Comparison of ENCODE assay signal across 8 cellular contexts in the genomic region with DNA sequence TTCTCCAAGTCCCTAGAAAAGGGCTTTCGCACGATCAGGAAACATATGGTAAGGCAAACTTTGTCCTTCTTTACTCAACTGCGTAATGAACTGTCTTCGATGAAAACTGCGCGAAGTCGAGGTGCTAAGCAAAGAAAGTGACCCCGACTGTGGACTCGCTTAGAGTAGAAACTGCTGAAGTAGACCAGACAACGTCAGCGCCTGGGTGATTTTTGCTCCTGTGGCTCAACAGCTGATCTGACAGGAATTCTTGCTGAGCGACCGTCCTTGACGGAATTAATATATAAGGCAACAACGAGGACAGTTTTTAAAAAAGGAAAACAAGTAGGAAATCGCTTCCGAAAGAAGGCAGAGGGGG. TPM values are rescaled to one million over a fixed set of nuclear protein-coding genes. Genes with fewer than 3 reads are reported as not detected.
DNase-seq lines count a peak whose midpoint lies in the region; ATAC-seq, FAIRE-seq and TF ChIP-seq lines count a peak whose summit lies in the region.

No MANE protein-coding gene starts in this region.

- peak; percentile 62 for FAIRE-seq in RCC 7860 (lab: Jason Lieb, UNC)
- FAIRE-seq in small intestine (lab: Jason Lieb, UNC) = no peak

- peaks cover 3 to 7% of the 10 kb centered on the region in 2 donors for H3K36me3 ChIP-seq in small intestine (ENCODE audit: control insufficient read depth in 2 of 2, insufficient read depth in 2 of 2, low read length in 2 of 2)

- WGBS in small intestine, 3 donors = 0 to 1% (median 0%) methylated on average over 17 of the region's 17 CpGs

- no peaks in the 10 kb centered on the region for H3K9me3 ChIP-seq in small intestine (ENCODE audit: control insufficient read depth, low read depth)

- peak overlapping the region; percentile 94 to 95 for H3K4me3 ChIP-seq in small intestine (ENCODE audit: low read depth in 1 of 2, low read length in 2 of 2)

- H3K27me3 Mint-ChIP-seq in central memory CD8-positive, alpha-beta T cell = no peaks in the 10 kb centered on the region

- H3K27me3 ChIP-seq in small intestine (ENCODE audit: control insufficient read depth in 2 of 2, insufficient read depth in 2 of 2, low read length in 2 of 2) = no peaks in the 10 kb centered on the region

- peak overlapping the region; percentile 92 for H3K27ac Mint-ChIP-seq in central memory CD8-positive, alpha-beta T cell (ENCODE audit: low read depth)

- H3K4me1 ChIP-seq in small intestine (ENCODE audit: control insufficient read depth in 2 of 2, insufficient read depth in 1 of 2, low read depth in 1 of 2, low read length in 1 of 2) = peaks cover 0 to 2% of the 10 kb centered on the region in 2 donors

- H3K4me1 Mint-ChIP-seq in central memory CD8-positive, alpha-beta T cell = peaks cover 7% of the 10 kb centered on the region

- TF ChIP-seq CTCF in GM20000 (IDR thresholded peaks at IDR 0.05; ENCODE audit: extremely low read depth, missing control alignments) = no peak

- no peak for ATAC-seq in central memory CD8-positive, alpha-beta T cell (replicated peaks; ENCODE audit: extremely low read depth, poor library complexity, severe bottlenecking)
- ATAC-seq in GM18907 (IDR thresholded peaks at IDR 0.05; ENCODE audit: unreplicated experiment) = no peak

- no peaks in the 10 kb centered on the region for H3K9me3 Mint-ChIP-seq in central memory CD8-positive, alpha-beta T cell

- peaks cover 23% of the 10 kb centered on the region for H3K36me3 Mint-ChIP-seq in central memory CD8-positive, alpha-beta T cell (ENCODE audit: insufficient read depth)

- peak; percentile 48 for DNase-seq in Ammon's horn (ENCODE audit: low spot score)
- peak; percentile 34 for DNase-seq in GM20000 (ENCODE audit: low spot score)
- peak; percentile 63 for DNase-seq in RCC 7860 (ENCODE audit: low spot score)
- no peak for DNase-seq in central memory CD8-positive, alpha-beta T cell (ENCODE audit: low spot score in 2 of 2)
- DNase-seq in islet precursor cell = peak; percentile 60
- DNase-seq in small intestine = peak; percentile 77
- DNase-seq in mesenteric fat pad (ENCODE audit: low spot score) = no peak

- H3K4me3 Mint-ChIP-seq in central memory CD8-positive, alpha-beta T cell = peak overlapping the region; percentile 98

- H3K27ac ChIP-seq in small intestine (ENCODE audit: low read depth in 1 of 2, low read length in 1 of 2) = peak overlapping the region; percentile 97 to 99

RNA-seq across cellular contexts. Expression of a gene that starts 0.6 kb away (rescaled TPM):
- 100 to 1,000 TPM; 146 to 612 (median 505) TPM for polyA plus RNA-seq in small intestine
- 158 TPM for total RNA-seq in mesenteric fat pad

RNA-seq across cellular contexts. Expression of a gene that starts 32.7 kb away (rescaled TPM):
- 10 to 100 TPM in 2 of 3 donors, 1 to 10 TPM in 1; 9.8 to 14.5 (median 13.2) TPM for polyA plus RNA-seq in small intestine
- 46.8 TPM for total RNA-seq in mesenteric fat pad

RNA-seq across cellular contexts. Expression of a gene that starts 35.0 kb away (rescaled TPM):
- 10 to 100 TPM; 13.9 to 26.7 (median 26.2) TPM for polyA plus RNA-seq in small intestine
- 30.1 TPM for total RNA-seq in mesenteric fat pad

Comparison
In these comparisons a context has a peak if more than half of its experiments do, and no peak if none do; other contexts are left out.
1. DNase-seq: peak in Ammon's horn (single experiment), GM20000 (single experiment), RCC 7860 (single experiment), islet precursor cell (single experiment) and small intestine (single experiment); none in central memory CD8-positive, alpha-beta T cell (0 of 2) and mesenteric fat pad (single experiment).